In the genomic region with DNA sequence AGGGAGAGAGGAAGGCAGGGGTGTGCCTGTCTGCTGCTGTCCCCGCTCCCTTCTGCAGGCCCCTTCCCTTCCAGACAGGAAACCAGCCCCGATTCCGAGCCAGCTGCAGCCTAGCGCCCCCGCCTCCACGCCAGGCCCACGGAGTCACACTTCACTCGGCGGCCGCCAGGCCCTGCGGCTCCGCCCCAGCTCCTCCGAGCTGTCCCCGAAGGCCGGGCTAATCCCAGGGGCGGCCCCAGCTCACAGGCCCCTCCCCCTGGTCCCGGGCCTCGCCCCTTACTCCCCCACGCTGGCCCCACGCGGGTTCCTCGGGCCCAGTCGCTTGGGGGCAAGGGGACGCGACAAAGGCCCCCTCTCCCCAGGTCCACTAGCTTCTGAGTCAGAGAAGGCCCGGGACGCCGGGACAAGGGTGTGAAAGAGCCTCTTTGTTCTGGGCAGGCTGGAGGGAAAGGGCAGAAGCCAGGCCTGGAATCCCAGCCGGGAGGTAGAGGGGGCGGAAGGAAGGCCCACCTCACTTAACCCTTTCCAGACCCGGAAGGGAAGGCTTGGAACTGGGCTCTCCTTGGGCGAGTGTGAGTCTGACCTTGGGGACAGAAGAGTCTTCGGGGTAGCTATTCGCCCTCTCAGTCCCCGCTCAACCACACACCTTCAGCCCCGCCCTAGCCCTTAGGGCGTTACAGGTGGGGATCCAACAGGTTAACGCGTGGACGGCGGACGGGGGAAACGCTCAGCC, we compare ENCODE assay signal across 1 cellular context.
A peak's percentile ranks its signal among the peaks of the same experiment; 100 is the strongest.
TF ChIP-seq lines count a peak whose summit lies in the region.

No MANE protein-coding gene starts in this region.

TF ChIP-seq in K562, 482 proteins besides CTCF, POLR2A, EP300 and RAD21 (continued from another document and continues in another):
- TF ChIP-seq ZNF511 (CRISPR knock-in tag; IDR thresholded peaks at IDR 0.05) (no peak), ZNF347 (CRISPR knock-in tag; IDR thresholded peaks at IDR 0.05; ENCODE audit: low read depth) (no peak), ARNT (IDR thresholded peaks at IDR 0.05) (no peak), ZBTB2 (IDR thresholded peaks at IDR 0.05) (no peak), ZKSCAN1 (IDR thresholded peaks at IDR 0.05; ENCODE audit: low read depth, low read length) (0 out of 2 replicates have a peak, but pooled peaks have one; percentile 7), ZNF707 (CRISPR knock-in tag; conservative IDR thresholded peaks at IDR 0.05) (no peak), ZNF764 (CRISPR knock-in tag; IDR thresholded peaks at IDR 0.05; ENCODE audit: low read depth) (no peak), ZBTB7A (IDR thresholded peaks at IDR 0.05; ENCODE audit: borderline replicate concordance, control insufficient read depth, low read depth, low read length) (peak; percentile 90), KDM1A (IDR thresholded peaks at IDR 0.05) (no peak), SMC3 (conservative IDR thresholded peaks at IDR 0.05; ENCODE audit: insufficient read depth, low read depth, low read length) (no peak), XRCC3 (IDR thresholded peaks at IDR 0.05) (no peak), ZNF780A (CRISPR knock-in tag; IDR thresholded peaks at IDR 0.05) (no peak), PCBP2 (IDR thresholded peaks at IDR 0.05; ENCODE audit: low read depth, low read length, poor library complexity, severe bottlenecking) (no peak), ZFP36 (IDR thresholded peaks at IDR 0.05; ENCODE audit: low read depth, low read length, partially characterized antibody) (no peak), POLR2B (IDR thresholded peaks at IDR 0.05; ENCODE audit: low read depth, partially characterized antibody) (peak; percentile 59), EWSR1 (IDR thresholded peaks at IDR 0.05; ENCODE audit: borderline replicate concordance, low read depth, partially characterized antibody) (no peak), TEAD2 (tag; IDR thresholded peaks at IDR 0.05) (no peak), FOXM1 (IDR thresholded peaks at IDR 0.05; ENCODE audit: low read depth) (no peak), FOXM1 (CRISPR knock-in tag; IDR thresholded peaks at IDR 0.05; ENCODE audit: low read depth) (no peak), FOS (IDR thresholded peaks at IDR 0.05; ENCODE audit: extremely low read depth, insufficient read length) (no peak), DNMT1 (IDR thresholded peaks at IDR 0.05) (no peak), KDM2B (CRISPR knock-in tag; IDR thresholded peaks at IDR 0.05) (no peak), BDP1 (IDR thresholded peaks at IDR 0.05; ENCODE audit: insufficient read depth, insufficient read length) (no peak), TRIM24 (IDR thresholded peaks at IDR 0.05) (no peak), KLF13 (tag; IDR thresholded peaks at IDR 0.05; ENCODE audit: borderline replicate concordance, low read depth) (no peak), KDM4B (IDR thresholded peaks at IDR 0.05; ENCODE audit: borderline replicate concordance in 2 of 2, low read depth in 1 of 2) (no peak), ILF3 (IDR thresholded peaks at IDR 0.05; ENCODE audit: borderline replicate concordance) (no peak), WHSC1 (IDR thresholded peaks at IDR 0.05; ENCODE audit: low read length) (no peak), ZKSCAN8 (CRISPR knock-in tag; IDR thresholded peaks at IDR 0.05) (no peak), YBX1 (IDR thresholded peaks at IDR 0.05) (no peak), GATAD2B (IDR thresholded peaks at IDR 0.05; ENCODE audit: borderline replicate concordance) (peak; percentile 93), FOXJ3 (CRISPR knock-in tag; IDR thresholded peaks at IDR 0.05) (no peak), HEY1 (CRISPR knock-in tag; IDR thresholded peaks at IDR 0.05; ENCODE audit: borderline replicate concordance) (no peak), SMAD4 (CRISPR knock-in tag; conservative IDR thresholded peaks at IDR 0.05) (peak; percentile 62; the same call in 1 of the 2 replicates), FOXA3 (CRISPR knock-in tag; conservative IDR thresholded peaks at IDR 0.05 in 1 of 2, IDR thresholded peaks at IDR 0.05 in 1 of 2) (no peak), ARID2 (IDR thresholded peaks at IDR 0.05) (no peak), ZNF561 (CRISPR knock-in tag; conservative IDR thresholded peaks at IDR 0.05) (no peak), ADNP (tag; IDR thresholded peaks at IDR 0.05) (no peak), NFRKB (IDR thresholded peaks at IDR 0.05; ENCODE audit: low read depth) (no peak), ILK (tag; IDR thresholded peaks at IDR 0.05; ENCODE audit: borderline replicate concordance, low read depth) (no peak), ETS1 (conservative IDR thresholded peaks at IDR 0.05; ENCODE audit: control insufficient read depth, low read depth, low read length) (peak; percentile 79), ZNF696 (CRISPR knock-in tag; conservative IDR thresholded peaks at IDR 0.05) (no peak), ZNF324 (CRISPR knock-in tag; IDR thresholded peaks at IDR 0.05) (no peak), RBM34 (IDR thresholded peaks at IDR 0.05; ENCODE audit: borderline replicate concordance, insufficient read depth, low read length) (no peak), HINFP (tag; conservative IDR thresholded peaks at IDR 0.05; ENCODE audit: low read depth) (no peak), ZFP91 (CRISPR knock-in tag; IDR thresholded peaks at IDR 0.05) (no peak), ZNF830 (CRISPR knock-in tag; IDR thresholded peaks at IDR 0.05) (no peak), NRF1 (conservative IDR thresholded peaks at IDR 0.05 in 1 of 2, IDR thresholded peaks at IDR 0.05 in 1 of 2) (peak; percentile 42 to 61; a peak in 3 of 4 replicates), POLR2H (tag; IDR thresholded peaks at IDR 0.05; ENCODE audit: low read depth) (no peak), ZNF224 (CRISPR knock-in tag; IDR thresholded peaks at IDR 0.05) (no peak), MYNN (IDR thresholded peaks at IDR 0.05) (no peak), MYNN (CRISPR knock-in tag; IDR thresholded peaks at IDR 0.05) (no peak), ZNF23 (CRISPR knock-in tag; IDR thresholded peaks at IDR 0.05) (no peak), NELFE (IDR thresholded peaks at IDR 0.05; ENCODE audit: insufficient read depth, insufficient read length) (no peak), NR2C2 (CRISPR knock-in tag; IDR thresholded peaks at IDR 0.05) (no peak), NR2C2 (tag; IDR thresholded peaks at IDR 0.05) (no peak), MXI1 (IDR thresholded peaks at IDR 0.05; ENCODE audit: low read depth, low read length) (no peak), CREBBP (IDR thresholded peaks at IDR 0.05; ENCODE audit: low read depth, low read length) (no peak), TAL1 (IDR thresholded peaks at IDR 0.05) (no peak), ZNF551 (CRISPR knock-in tag; IDR thresholded peaks at IDR 0.05) (no peak), MAZ (CRISPR knock-in tag; conservative IDR thresholded peaks at IDR 0.05 in 1 of 2, IDR thresholded peaks at IDR 0.05 in 1 of 2) (peak; percentile 62 to 70), PRPF4 (IDR thresholded peaks at IDR 0.05; ENCODE audit: insufficient read depth, low read depth, low read length, poor library complexity, severe bottlenecking) (no peak), FOXK1 (CRISPR knock-in tag; IDR thresholded peaks at IDR 0.05; ENCODE audit: borderline replicate concordance) (no peak), HCFC1 (IDR thresholded peaks at IDR 0.05; ENCODE audit: low read depth, low read length) (no peak), NFE2L1 (tag; IDR thresholded peaks at IDR 0.05; ENCODE audit: borderline replicate concordance, low read depth) (no peak)
- TF ChIP-seq, protein P1, sequence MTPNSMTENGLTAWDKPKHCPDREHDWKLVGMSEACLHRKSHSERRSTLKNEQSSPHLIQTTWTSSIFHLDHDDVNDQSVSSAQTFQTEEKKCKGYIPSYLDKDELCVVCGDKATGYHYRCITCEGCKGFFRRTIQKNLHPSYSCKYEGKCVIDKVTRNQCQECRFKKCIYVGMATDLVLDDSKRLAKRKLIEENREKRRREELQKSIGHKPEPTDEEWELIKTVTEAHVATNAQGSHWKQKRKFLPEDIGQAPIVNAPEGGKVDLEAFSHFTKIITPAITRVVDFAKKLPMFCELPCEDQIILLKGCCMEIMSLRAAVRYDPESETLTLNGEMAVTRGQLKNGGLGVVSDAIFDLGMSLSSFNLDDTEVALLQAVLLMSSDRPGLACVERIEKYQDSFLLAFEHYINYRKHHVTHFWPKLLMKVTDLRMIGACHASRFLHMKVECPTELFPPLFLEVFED (CRISPR knock-in tag; conservative IDR thresholded peaks at IDR 0.05) = no peak
- TF ChIP-seq, protein P2, sequence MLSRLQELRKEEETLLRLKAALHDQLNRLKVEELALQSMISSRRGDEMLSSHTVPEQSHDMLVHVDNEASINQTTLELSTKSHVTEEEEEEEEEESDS (CRISPR knock-in tag; IDR thresholded peaks at IDR 0.05) = no peak
- TF ChIP-seq, protein P3, sequence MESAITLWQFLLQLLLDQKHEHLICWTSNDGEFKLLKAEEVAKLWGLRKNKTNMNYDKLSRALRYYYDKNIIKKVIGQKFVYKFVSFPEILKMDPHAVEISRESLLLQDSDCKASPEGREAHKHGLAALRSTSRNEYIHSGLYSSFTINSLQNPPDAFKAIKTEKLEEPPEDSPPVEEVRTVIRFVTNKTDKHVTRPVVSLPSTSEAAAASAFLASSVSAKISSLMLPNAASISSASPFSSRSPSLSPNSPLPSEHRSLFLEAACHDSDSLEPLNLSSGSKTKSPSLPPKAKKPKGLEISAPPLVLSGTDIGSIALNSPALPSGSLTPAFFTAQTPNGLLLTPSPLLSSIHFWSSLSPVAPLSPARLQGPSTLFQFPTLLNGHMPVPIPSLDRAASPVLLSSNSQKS (CRISPR knock-in tag; IDR thresholded peaks at IDR 0.05) = no peak
- TF ChIP-seq, protein P4, sequence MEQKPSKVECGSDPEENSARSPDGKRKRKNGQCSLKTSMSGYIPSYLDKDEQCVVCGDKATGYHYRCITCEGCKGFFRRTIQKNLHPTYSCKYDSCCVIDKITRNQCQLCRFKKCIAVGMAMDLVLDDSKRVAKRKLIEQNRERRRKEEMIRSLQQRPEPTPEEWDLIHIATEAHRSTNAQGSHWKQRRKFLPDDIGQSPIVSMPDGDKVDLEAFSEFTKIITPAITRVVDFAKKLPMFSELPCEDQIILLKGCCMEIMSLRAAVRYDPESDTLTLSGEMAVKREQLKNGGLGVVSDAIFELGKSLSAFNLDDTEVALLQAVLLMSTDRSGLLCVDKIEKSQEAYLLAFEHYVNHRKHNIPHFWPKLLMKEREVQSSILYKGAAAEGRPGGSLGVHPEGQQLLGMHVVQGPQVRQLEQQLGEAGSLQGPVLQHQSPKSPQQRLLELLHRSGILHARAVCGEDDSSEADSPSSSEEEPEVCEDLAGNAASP (IDR thresholded peaks at IDR 0.05) = no peak
